In genomic region chr16:86509759-86510464, GRCh38 we compare ENCODE assay signal across 8 cellular contexts. TPM values are rescaled to one million over a fixed set of nuclear protein-coding genes. Genes with fewer than 3 reads are reported as not detected.
DNase-seq lines count a peak whose midpoint lies in the region; ATAC-seq, FAIRE-seq and TF ChIP-seq lines count a peak whose summit lies in the region.

No MANE protein-coding gene starts in this region.

- H3K27me3 ChIP-seq in ACC112 (ENCODE audit: insufficient read depth, low read length) (peaks cover 93% of the 10 kb centered on the region), HCT116 (ENCODE audit: insufficient read depth, low read length) (peaks cover under 1% of the 10 kb centered on the region; the same call in 1 of the 2 replicates)

- FAIRE-seq in GM12891 (lab: Jason Lieb, UNC) = no peak

- RAD21 ChIA-PET in HCT116 (lab: Charles Lee; ENCODE audit: low non-redundant PET in 1 of 2, low total read pairs in 2 of 2, uncharacterized antibody in 2 of 2, unreplicated experiment in 2 of 2) = interaction anchor here (1.0 to 1.1 kb wide), 2 partner anchors 8 to 257 kb away, joined by 3 to 4 read pairs; no protein-coding TSS in a partner anchor

- H2AFZ ChIP-seq in ACC112 (ENCODE audit: low read length, unreplicated experiment) = peak overlapping the region; percentile 22
- H2AFZ ChIP-seq in HCT116 (ENCODE audit: low read depth, low read length, poor library complexity, severe bottlenecking) = peak overlapping the region; percentile 72

- no peak overlapping the region for H3K27ac Mint-ChIP-seq in chondrocyte (ENCODE audit: unreplicated experiment)
- H3K27ac Mint-ChIP-seq in immature natural killer cell = no peak overlapping the region

- H3K4me2 ChIP-seq in HCT116 (ENCODE audit: low read length) = peak overlapping the region; percentile 97

- TF ChIP-seq CTCF in HCT116 (IDR thresholded peaks at IDR 0.05 in 2 of 3, conservative IDR thresholded peaks at IDR 0.05 in 1 of 3; ENCODE audit: borderline replicate concordance in 1 of 3, insufficient read depth in 1 of 3, low read depth in 2 of 3, low read length in 2 of 3) (peak in 2 of 3 experiments; percentile 21; a peak in 2 of 6 replicates), chondrocyte (IDR thresholded peaks at IDR 0.05) (no peak)

- POLR2A ChIA-PET in HCT116 (lab: Charles Lee) = no interaction called here

- H3K4me3 Mint-ChIP-seq in chondrocyte (ENCODE audit: unreplicated experiment) (peak overlapping the region; percentile 62), immature natural killer cell (peak overlapping the region in 1 of 5 donors; percentile 77)

- H3K9me2 ChIP-seq in HCT116 (ENCODE audit: insufficient read depth) = no peaks in the 10 kb centered on the region

- intact Hi-C loops in HCT116 (cut with micrococcal nuclease) = no loop called here

- H3K27ac ChIP-seq in ACC112 (ENCODE audit: low read depth, low read length) (no peak overlapping the region), HCT116 (ENCODE audit: low read depth, low read length) (peak overlapping the region; percentile 56; the same call in 1 of the 2 replicates)

- no peaks in the 10 kb centered on the region for H4K20me1 ChIP-seq in HCT116 (ENCODE audit: insufficient read depth)

- H3K36me3 Mint-ChIP-seq in chondrocyte (ENCODE audit: low read depth) = peaks cover 2% of the 10 kb centered on the region
- peaks cover 0 to 11% (median 3%) of the 10 kb centered on the region in 3 donors for H3K36me3 Mint-ChIP-seq in immature natural killer cell

- peak overlapping the region; percentile 74 for H3K9ac ChIP-seq in HCT116 (ENCODE audit: low read length)

- H3K4me1 Mint-ChIP-seq in chondrocyte (ENCODE audit: low read depth) (peaks cover 22% of the 10 kb centered on the region), immature natural killer cell (peaks cover 16 to 29% of the 10 kb centered on the region in 2 donors)

- no peak for TF ChIP-seq POLR2A in HCT116 (IDR thresholded peaks at IDR 0.05; ENCODE audit: borderline replicate concordance, extremely low read depth, insufficient read depth, insufficient read length)
- no peak for TF ChIP-seq POLR2A in GM12891 (IDR thresholded peaks at IDR 0.05; ENCODE audit: low read depth, low read length)

- H3K9me3 ChIP-seq in HCT116 (ENCODE audit: control insufficient read depth in 1 of 2, insufficient read depth in 1 of 2, low read depth in 1 of 2, low read length in 2 of 2) = no peaks in the 10 kb centered on the region

- H3K9me3 Mint-ChIP-seq in chondrocyte (ENCODE audit: low read depth) = no peaks in the 10 kb centered on the region
- H3K9me3 Mint-ChIP-seq in immature natural killer cell = peaks cover 0 to 2% (median 0%) of the 10 kb centered on the region in 6 donors

- H3K79me2 ChIP-seq in ACC112 (ENCODE audit: control insufficient read depth, insufficient read depth, low read length, unreplicated experiment) (no peaks in the 10 kb centered on the region), HCT116 (ENCODE audit: insufficient read depth, low read length) (no peaks in the 10 kb centered on the region)

- CTCF ChIA-PET in HCT116 (lab: Charles Lee) = interaction anchor here (0.7 to 1.8 kb wide), 2 partner anchors 8 to 257 kb away, joined by 3 to 4 read pairs; no protein-coding TSS in a partner anchor

- H3K36me3 ChIP-seq in ACC112 (ENCODE audit: insufficient read depth, low read length) (no peaks in the 10 kb centered on the region), HCT116 (ENCODE audit: control insufficient read depth in 1 of 2, insufficient read depth in 2 of 2, low read length in 2 of 2) (no peaks in the 10 kb centered on the region)

- TF ChIP-seq RAD21 in HCT116 (IDR thresholded peaks at IDR 0.05; ENCODE audit: low read depth) = no peak; the same call in 1 of the 2 replicates

- H3K4me1 ChIP-seq in ACC112 (ENCODE audit: control insufficient read depth, insufficient read depth, low read length, unreplicated experiment) (no peaks in the 10 kb centered on the region), HCT116 (ENCODE audit: control insufficient read depth in 1 of 2, insufficient read depth in 2 of 2, low read length in 2 of 2) (peaks cover 7 to 16% of the 10 kb centered on the region in 2 experiments)

- no TSS peak for BruUV-seq in HCT116 (replicated peaks; lab: Mats Ljungman, UMichigan)

- H3K4me3 ChIP-seq in ACC112 (ENCODE audit: low read depth, low read length) (peak overlapping the region; percentile 81), HCT116 (replicated peaks in 1 of 2; ENCODE audit: low read depth in 1 of 2, low read length in 2 of 2) (peak overlapping the region; percentile 53 to 81)

- no peak for DNase-seq in HCT116 (ENCODE audit: low read depth, low spot score)
- no peak for DNase-seq in chondrocyte (ENCODE audit: low spot score)
- peak; percentile 30 to 93 for DNase-seq in lung microvascular endothelial cell (ENCODE audit: low read depth in 2 of 2)
- no peak for DNase-seq in NOMO-1 treated with DMSO at 0.1 percent for 48 hours (lab: John Stamatoyannopoulos, UW; ENCODE audit: unreplicated experiment)
- DNase-seq in GM12891 (ENCODE audit: insufficient read length, low spot score) = no peak
- no peak for DNase-seq in immature natural killer cell

- H3K27me3 Mint-ChIP-seq in chondrocyte (ENCODE audit: low read depth) (peaks cover 59% of the 10 kb centered on the region), immature natural killer cell (ENCODE audit: low read depth in 3 of 3) (peaks cover 28 to 38% (median 34%) of the 10 kb centered on the region in 3 donors)

- ATAC-seq in HCT116 (peak; percentile 79), GM19397 (IDR thresholded peaks at IDR 0.05; ENCODE audit: unreplicated experiment) (no peak)

TF ChIP-seq in HCT116, 20 proteins besides CTCF, POLR2A, EP300 and RAD21:
- TF ChIP-seq MAX (IDR thresholded peaks at IDR 0.05) (peak; percentile 57; the same call in 1 of the 2 replicates), ATF3 (IDR thresholded peaks at IDR 0.05) (no peak), EZH2 (IDR thresholded peaks at IDR 0.05) (no peak), EZH2phosphoT487 (IDR thresholded peaks at IDR 0.05; ENCODE audit: borderline replicate concordance) (no peak), ZFX (IDR thresholded peaks at IDR 0.05) (peak; percentile 66; the same call in 1 of the 2 replicates), POLR2AphosphoS5 (IDR thresholded peaks at IDR 0.05; ENCODE audit: low read depth, low read length) (peak; percentile 15)

TF ChIP-seq in GM12891, 5 proteins besides CTCF, POLR2A, EP300 and RAD21:
- TF ChIP-seq TAF1 (IDR thresholded peaks at IDR 0.05; ENCODE audit: low read depth, low read length) = no peak
- no peak for TF ChIP-seq SPI1 (IDR thresholded peaks at IDR 0.05; ENCODE audit: low read depth, low read length)
- no peak for TF ChIP-seq POLR2AphosphoS5 (IDR thresholded peaks at IDR 0.05; ENCODE audit: low read depth, low read length)
- no peak for TF ChIP-seq PAX5 (IDR thresholded peaks at IDR 0.05; ENCODE audit: insufficient read depth, low read length, severe bottlenecking)

RNA-seq across cellular contexts. Expression of gene FOXF1, which starts 0.4 kb away (rescaled TPM):
- total RNA-seq in HCT116 (2021; ENCODE audit: unreplicated experiment) (2.4 TPM), chondrocyte (not detected in 3 replicates), lung microvascular endothelial cell (0.40 and 1.3 TPM in 2 replicates)
- polyA plus RNA-seq in HCT116 (2012) = 0.65 and 0.66 TPM in 2 replicates
- polyA plus RNA-seq in GM12891 (2012; ENCODE audit: low read depth, missing spikeins) = not detected
- not detected for polyA plus RNA-seq in immature natural killer cell

RNA-seq across cellular contexts. Expression of gene MTHFSD, which starts 45.1 kb away (rescaled TPM):
- total RNA-seq in HCT116 (2021; ENCODE audit: unreplicated experiment) (33.1 TPM), chondrocyte (8.1 to 13.2 TPM (median 8.5 TPM) in 3 replicates), lung microvascular endothelial cell (7.1 and 7.2 TPM in 2 replicates)
- polyA plus RNA-seq in HCT116 (2012) = 16.7 and 17.6 TPM in 2 replicates
- 11.4 TPM for polyA plus RNA-seq in GM12891 (2012; ENCODE audit: low read depth, missing spikeins)
- polyA plus RNA-seq in immature natural killer cell = 10 to 100 TPM in 2 of 3 donors, 1 to 10 TPM in 1; 7.9 to 15.5 (median 12.3) TPM

RNA-seq across cellular contexts. Expression of gene FOXC2, which starts 56.7 kb away (rescaled TPM):
- total RNA-seq in HCT116 (2021; ENCODE audit: unreplicated experiment) = 0.22 TPM
- 0.04 and 0.10 TPM in 2 replicates for polyA plus RNA-seq in HCT116 (2012)
- 70.4 to 84.2 TPM (median 77.8 TPM) in 3 replicates for total RNA-seq in chondrocyte
- total RNA-seq in lung microvascular endothelial cell = 1.5 and 1.8 TPM in 2 replicates
- polyA plus RNA-seq in GM12891 (2012; ENCODE audit: low read depth, missing spikeins) = not detected
- polyA plus RNA-seq in immature natural killer cell = not detected

Comparison
In these comparisons a context has a peak if more than half of its experiments do, and no peak if none do; other contexts are left out.
1. DNase-seq: peak in lung microvascular endothelial cell (2 of 2); none in HCT116 (single experiment), chondrocyte (single experiment), NOMO-1 treated with DMSO at 0.1 percent for 48 hours (single experiment), GM12891 (single experiment) and immature natural killer cell (0 of 3).
2. RNA of gene FOXC2, which starts 56.7 kb away (total RNA-seq): 70.4 to 84.2 TPM in chondrocyte; 1.5 to 1.8 TPM in lung microvascular endothelial cell and 0.22 TPM in HCT116 (single experiment); every median in the first group is over 10 times any median in the second.